ENCODE assay signal across 4 cellular contexts in the genomic region with DNA sequence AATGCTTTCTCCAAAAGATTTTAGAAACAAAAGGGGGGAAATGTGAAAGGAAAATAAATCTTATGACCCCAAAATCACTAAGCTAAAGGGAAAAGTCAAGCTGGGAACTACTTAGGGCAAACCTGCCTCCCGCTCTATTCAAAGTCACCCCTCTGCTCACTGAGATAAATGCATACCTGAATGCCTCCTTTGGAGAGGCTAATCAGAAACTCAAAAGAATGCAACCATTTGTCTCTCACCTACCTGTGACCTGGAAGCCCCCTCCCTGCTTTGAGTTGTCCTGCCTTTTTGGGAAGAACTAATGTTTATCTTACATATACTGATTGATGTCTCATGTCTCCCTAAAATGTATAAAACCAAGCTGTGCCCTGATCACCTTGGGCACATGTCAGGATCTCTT. TPM values are rescaled to one million over a fixed set of nuclear protein-coding genes. Genes with fewer than 3 reads are reported as not detected.
"Had no signal": no experiment of that assay in that cellular context is flagged by ENCODE, and none has a peak within 500 bp of the region (broad histone marks: within the 10 kb centered on the region; RNA-seq: fewer than 3 reads in every experiment).

No MANE protein-coding gene starts in this region.

RNA-seq across cellular contexts. Expression of gene FA2H, which starts 36.6 kb away (rescaled TPM):
- total RNA-seq: HepG2, IMR-90, RPMI7951, SJCRH30 had no signal
- polyA plus RNA-seq: IMR-90 had no signal
